Comparison of ENCODE assay signal across 15 cellular contexts in the genomic region with DNA sequence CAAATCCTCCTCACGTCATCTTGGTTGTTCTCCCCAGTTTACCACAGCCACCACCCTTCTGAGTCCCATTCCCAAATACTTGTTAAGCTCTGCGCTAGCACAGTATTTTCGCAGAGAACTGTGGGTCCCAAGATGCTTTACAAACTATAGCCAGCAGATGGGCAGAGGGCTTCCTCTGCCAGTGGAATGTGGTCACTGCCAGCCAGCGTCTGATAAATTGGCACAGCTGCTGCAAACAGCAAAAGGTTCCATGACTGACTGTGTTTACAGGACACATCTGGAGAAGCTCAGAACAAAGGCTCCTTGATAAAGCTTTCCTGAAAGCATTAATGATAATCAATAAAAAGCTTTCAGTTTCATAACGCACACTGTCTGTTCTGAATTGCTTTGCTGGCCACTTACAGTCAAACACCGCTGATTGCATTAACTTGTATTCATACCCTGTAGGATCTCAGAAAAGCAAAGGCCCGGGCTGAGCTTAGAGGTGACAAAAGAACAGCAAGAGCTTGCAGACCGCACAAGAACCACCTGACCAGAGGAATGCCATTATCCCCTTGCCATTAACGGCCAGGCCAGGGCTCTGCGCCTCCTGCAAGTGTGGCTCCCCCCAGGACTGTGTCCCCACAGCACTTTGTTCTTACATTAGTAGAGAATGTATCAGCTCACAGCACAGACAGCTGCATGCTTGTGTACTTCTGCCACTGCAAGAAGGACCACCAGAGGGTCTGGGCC.
A peak's percentile ranks its signal among the peaks of the same experiment; 100 is the strongest.
DNase-seq lines count a peak whose midpoint lies in the region; ATAC-seq, FAIRE-seq and TF ChIP-seq lines count a peak whose summit lies in the region.
"Had no signal": no experiment of that assay in that cellular context is flagged by ENCODE, and none has a peak within 500 bp of the region (broad histone marks: within the 10 kb centered on the region; RNA-seq: fewer than 3 reads in every experiment).

No MANE protein-coding gene starts in this region.

- peaks cover 43 to 69% of the 10 kb centered on the region in 2 experiments for H3K79me1 ChIP-seq in IMR-90 (ENCODE audit: low read depth in 1 of 2, low read length in 2 of 2)

- ATAC-seq in IMR-90 (ENCODE audit: low read depth) (0 out of 2 replicates have a peak, but pooled peaks have one; percentile 11), body of pancreas (peak; percentile 67), left colon (no peak)

- BruUV-seq in IMR-90 (replicated peaks; lab: Mats Ljungman, UMichigan), result no TSS peak

- TF ChIP-seq RAD21 in IMR-90 (IDR thresholded peaks at IDR 0.05; ENCODE audit: low read length), result no peak

- no peak overlapping the region for H3K56ac ChIP-seq in IMR-90 (ENCODE audit: extremely low read depth, insufficient read depth, low read length)

- H3F3A ChIP-seq in GM23248 (ENCODE audit: insufficient read depth), result peaks cover 3% of the 10 kb centered on the region; the same call in 1 of the 2 replicates

- H3K27me3 Mint-ChIP-seq in progenitor cell of endocrine pancreas, result no peaks in the 10 kb centered on the region
- H3K27me3 Mint-ChIP-seq: activated CD4-positive, alpha-beta T cell treated with anti-CD3 and anti-CD28 coated beads, Interleukin-2, amount 10 ng/mL, durations not matched to agents 7 days and 5 days had no signal

- H3K23ac ChIP-seq in IMR-90 (ENCODE audit: low read depth, low read length), result no peak overlapping the region

- H2AFZ ChIP-seq in IMR-90 (replicated peaks; ENCODE audit: low read length, poor library complexity) (no peak overlapping the region), GM23248 (no peak overlapping the region)

- peaks cover 84% of the 10 kb centered on the region for H3K79me2 ChIP-seq in GM23248 (ENCODE audit: insufficient read depth)

- no peaks in the 10 kb centered on the region for H3K27me3 ChIP-seq in IMR-90 (ENCODE audit: control insufficient read depth, insufficient read depth, low read length)
- H3K27me3 ChIP-seq in body of pancreas, result no peaks in the 10 kb centered on the region
- H3K27me3 ChIP-seq in right atrium auricular region, result no peaks in the 10 kb centered on the region
- no peaks in the 10 kb centered on the region for H3K27me3 ChIP-seq in GM23248 (replicated peaks; ENCODE audit: insufficient read depth)

- H2BK15ac ChIP-seq in IMR-90 (ENCODE audit: low read depth, low read length), result no peak overlapping the region

- H2AK9ac ChIP-seq in IMR-90 (replicated peaks; ENCODE audit: low read depth, low read length, poor library complexity), result no peak overlapping the region

- no peak overlapping the region for H3K18ac ChIP-seq in IMR-90 (ENCODE audit: low read depth, low read length)

- DNase-seq in IMR-90, result no peak
- peak; percentile 23 to 70 (median 48) for DNase-seq in body of pancreas
- DNase-seq in right atrium auricular region (ENCODE audit: low spot score), result no peak
- DNase-seq in progenitor cell of endocrine pancreas (ENCODE audit: low spot score, unreplicated experiment), result no peak
- no peak for DNase-seq in DMS79 treated with DMSO at 0.1 percent for 48 hours (lab: John Stamatoyannopoulos, UW)
- no peak for DNase-seq in GM19239 (ENCODE audit: insufficient read length, low spot score)
- no peak for DNase-seq in left colon
- no peak for DNase-seq in GM23248
- DNase-seq: activated CD4-positive, alpha-beta T cell treated with anti-CD3 and anti-CD28 coated beads, Interleukin-2, amount 10 ng/mL, durations not matched to agents 7 days and 5 days; activated gamma-delta T cell; AML-193; mammary epithelial cell; NCI-H1417; NK-92 treated with Interleukin-12 subunit alpha and Interleukin-12 subunit beta, amount 100 ng/mL, for 24 hours had no signal

- H3K9me3 ChIP-seq in IMR-90 (ENCODE audit: control insufficient read depth, insufficient read depth, low read length) (no peaks in the 10 kb centered on the region), body of pancreas (no peaks in the 10 kb centered on the region), right atrium auricular region (no peaks in the 10 kb centered on the region), GM23248 (ENCODE audit: low read depth) (no peaks in the 10 kb centered on the region)

- dilution Hi-C loops in IMR-90 (cut with HindIII; ENCODE audit: low sequenced_read_pairs, unreplicated experiment), result no loop called here

- H3K4me1 ChIP-seq in IMR-90 (ENCODE audit: control insufficient read depth, insufficient read depth, low read length) (peaks cover 2% of the 10 kb centered on the region; the same call in 1 of the 2 replicates), body of pancreas (peaks cover 14% of the 10 kb centered on the region), right atrium auricular region (peaks cover 0 to 40% of the 10 kb centered on the region in 2 donors), GM23248 (ENCODE audit: insufficient read depth) (no peaks in the 10 kb centered on the region)

- in situ Hi-C loops in IMR-90 (cut with MboI; ENCODE audit: low sequenced_read_pairs) (loop anchor here (5.0 kb wide), 1 partner anchor 164 kb away; no protein-coding TSS in a partner anchor), GM23248 (cut with MboI) (no loop called here)

- WGBS in IMR-90 (ENCODE audit: extremely low coverage in 2 of 2, insufficient read length in 1 of 2), 2 experiments, result 44% methylated on average over 3 of the region's 10 CpGs; no CpG with 5 or more reads in 1 of the 2 experiments
- 41 to 44% methylated on average over 10 of the region's 10 CpGs for WGBS in body of pancreas, 2 donors
- WGBS in GM23248 (ENCODE audit: low coverage in 1 of 2, low lambda C conversion rate in 2 of 2, missing lambda C conversion rate in 2 of 2), 2 experiments, result 88 to 92% methylated on average over 10 of the region's 10 CpGs

- no peaks in the 10 kb centered on the region for H3K9me2 ChIP-seq in GM23248 (ENCODE audit: insufficient read depth)

- no peak overlapping the region for H4K5ac ChIP-seq in IMR-90 (ENCODE audit: low read depth, low read length)

- CTCF ChIA-PET in IMR-90 (lab: Yijun Ruan, JAX), result interaction anchor here (0.7 to 1.4 kb wide), 3 partner anchors 15 to 173 kb away, joined by 3 to 5 read pairs (median 3); no protein-coding TSS in a partner anchor

- TF ChIP-seq POLR2A in IMR-90 (IDR thresholded peaks at IDR 0.05; ENCODE audit: low read depth, low read length) (no peak), body of pancreas (IDR thresholded peaks at IDR 0.05) (no peak)

- H3K9me3 Mint-ChIP-seq in progenitor cell of endocrine pancreas (ENCODE audit: low read depth), result no peaks in the 10 kb centered on the region
- H3K9me3 Mint-ChIP-seq: activated CD4-positive, alpha-beta T cell treated with anti-CD3 and anti-CD28 coated beads, Interleukin-2, amount 10 ng/mL, durations not matched to agents 7 days and 5 days had no signal

- H3K36me3 ChIP-seq in IMR-90 (ENCODE audit: control insufficient read depth, insufficient read depth, low read length), result peaks cover 30% of the 10 kb centered on the region
- peaks cover 0 to 8% of the 10 kb centered on the region in 2 donors for H3K36me3 ChIP-seq in body of pancreas (replicated peaks in 1 of 2; ENCODE audit: insufficient read depth in 1 of 2, low read depth in 2 of 2)
- H3K36me3 ChIP-seq in right atrium auricular region, result peaks cover 75% of the 10 kb centered on the region
- H3K36me3 ChIP-seq in GM23248 (ENCODE audit: low read depth), result peaks cover 24% of the 10 kb centered on the region

- H3K4me3 ChIP-seq in IMR-90 (ENCODE audit: insufficient read depth, low read depth, low read length), result no peak overlapping the region
- no peak overlapping the region for H3K4me3 ChIP-seq in body of pancreas
- no peak overlapping the region for H3K4me3 ChIP-seq in right atrium auricular region
- no peak overlapping the region for H3K4me3 ChIP-seq in GM23248

- H3K4me2 ChIP-seq in IMR-90 (ENCODE audit: low read depth, low read length) (no peak overlapping the region), GM23248 (ENCODE audit: unreplicated experiment) (no peak overlapping the region)

- H3K4me1 Mint-ChIP-seq in progenitor cell of endocrine pancreas (ENCODE audit: low read depth), result peaks cover 17% of the 10 kb centered on the region
- H3K4me1 Mint-ChIP-seq: activated CD4-positive, alpha-beta T cell treated with anti-CD3 and anti-CD28 coated beads, Interleukin-2, amount 10 ng/mL, durations not matched to agents 7 days and 5 days had no signal

- no peak for TF ChIP-seq CTCF in IMR-90 (conservative IDR thresholded peaks at IDR 0.05; ENCODE audit: low read depth, low read length)
- TF ChIP-seq CTCF in body of pancreas (IDR thresholded peaks at IDR 0.05), result peak in 3 of 7 experiments; percentile 26 to 39 (median 27)
- TF ChIP-seq CTCF in right atrium auricular region (IDR thresholded peaks at IDR 0.05), result no peak
- no peak for TF ChIP-seq CTCF in progenitor cell of endocrine pancreas (IDR thresholded peaks at IDR 0.05; ENCODE audit: unreplicated experiment)

- peaks cover 16% of the 10 kb centered on the region for H3K36me3 Mint-ChIP-seq in progenitor cell of endocrine pancreas (ENCODE audit: insufficient read depth)

- H2BK20ac ChIP-seq in IMR-90 (ENCODE audit: low read depth, low read length), result no peak overlapping the region

- H4K20me1 ChIP-seq in IMR-90 (ENCODE audit: insufficient read depth, low read length) (0 out of 2 replicates have a peak, but pooled peaks cover 4% of the 10 kb centered on the region), GM23248 (ENCODE audit: insufficient read depth) (no peaks in the 10 kb centered on the region)

- no peak overlapping the region for H2BK5ac ChIP-seq in IMR-90 (ENCODE audit: low read depth, low read length, poor library complexity, severe bottlenecking)

- H3K27ac ChIP-seq in IMR-90 (ENCODE audit: insufficient read depth, low read length) (no peak overlapping the region), body of pancreas (peak overlapping the region in 3 of 4 donors; percentile 5 to 38 (median 27)), right atrium auricular region (peak overlapping the region; percentile 33 to 94), GM23248 (no peak overlapping the region)

- peak overlapping the region; percentile 92 for H3K27ac Mint-ChIP-seq in progenitor cell of endocrine pancreas
- H3K27ac Mint-ChIP-seq: activated CD4-positive, alpha-beta T cell treated with anti-CD3 and anti-CD28 coated beads, Interleukin-2, amount 10 ng/mL, durations not matched to agents 7 days and 5 days had no signal

- H3K9ac ChIP-seq in IMR-90 (ENCODE audit: low read depth, low read length), result no peak overlapping the region
- H3K9ac ChIP-seq in GM23248, result no peak overlapping the region

- intact Hi-C loops in IMR-90 (cut with micrococcal nuclease) (no loop called here), body of pancreas (cut with DNase I) (loop anchor here (10.0 kb wide), 1 partner anchor 121 kb away; a partner anchor contains a TSS), left colon (cut with DNase I, micrococcal nuclease) (no loop called here)

- no peak overlapping the region for H3K14ac ChIP-seq in IMR-90 (replicated peaks; ENCODE audit: low read depth, low read length)

- no peak overlapping the region for H4K91ac ChIP-seq in IMR-90 (ENCODE audit: insufficient read depth, low read depth, low read length)

- H4K8ac ChIP-seq in IMR-90 (ENCODE audit: low read depth in 2 of 2, low read length in 2 of 2), result no peak overlapping the region

- no peak for FAIRE-seq in GM19239 (lab: Jason Lieb, UNC)
- FAIRE-seq: urothelium cell line had no signal

- POLR2A ChIA-PET in IMR-90 (lab: Charles Lee; ENCODE audit: unreplicated experiment), result no interaction called here

- no peak overlapping the region for H3K4ac ChIP-seq in IMR-90 (ENCODE audit: low read depth, low read length)

- no peak overlapping the region for H2AK5ac ChIP-seq in IMR-90 (ENCODE audit: low read depth, low read length)

- no peak overlapping the region for H2BK120ac ChIP-seq in IMR-90 (ENCODE audit: low read depth, low read length)

- H3K9me1 ChIP-seq in IMR-90 (ENCODE audit: insufficient read depth, low read length), result peaks cover 38% of the 10 kb centered on the region

- H3K4me3 Mint-ChIP-seq in progenitor cell of endocrine pancreas (ENCODE audit: low read depth), result no peak overlapping the region
- H3K4me3 Mint-ChIP-seq: activated CD4-positive, alpha-beta T cell treated with anti-CD3 and anti-CD28 coated beads, Interleukin-2, amount 10 ng/mL, durations not matched to agents 7 days and 5 days had no signal

Comparison
In these comparisons a context has a peak if more than half of its experiments do, and no peak if none do; other contexts are left out.
1. DNase-seq: peak in body of pancreas (4 of 4); none in IMR-90 (single experiment), right atrium auricular region (single experiment), progenitor cell of endocrine pancreas (single experiment), DMS79 treated with DMSO at 0.1 percent for 48 hours (single experiment), GM19239 (single experiment), left colon (0 of 2) and GM23248 (single experiment).
2. H3K27ac ChIP-seq: peak in body of pancreas (3 of 4) and right atrium auricular region (2 of 2); none in IMR-90 (single experiment) and GM23248 (single experiment).